In genomic region chr9:62838024-62838718, GRCh38 we compare ENCODE assay signal across 8 cellular contexts.
DNase-seq lines count a peak whose midpoint lies in the region; ATAC-seq, FAIRE-seq and TF ChIP-seq lines count a peak whose summit lies in the region.
"Not testable (repeated sequence)": the region's sequence is repeated elsewhere in the genome, so short reads cannot be mapped to it uniquely, and the experiment has no call there.

No MANE protein-coding gene starts in this region.

- H3K27ac Mint-ChIP-seq in dendritic cell treated with granulocyte-macrophage colony-stimulating factor and Interleukin-4, amounts not matched to agents 40 ng/mL and 50 ng/mL, for 4 days = peak overlapping the region; percentile 38

- H3K4me3 Mint-ChIP-seq in dendritic cell treated with granulocyte-macrophage colony-stimulating factor and Interleukin-4, amounts not matched to agents 40 ng/mL and 50 ng/mL, for 4 days = peak overlapping the region; percentile 78

- H3K4me3 ChIP-seq in kidney epithelial cell (ENCODE audit: low read depth, low read length) (peak overlapping the region; percentile 32), skeletal muscle satellite cell (ENCODE audit: low read length) (peak overlapping the region; percentile 77)

- peak overlapping the region; percentile 93 for H3K4me2 ChIP-seq in skeletal muscle satellite cell (ENCODE audit: low read length)

- H3K9me3 Mint-ChIP-seq in dendritic cell treated with granulocyte-macrophage colony-stimulating factor and Interleukin-4, amounts not matched to agents 40 ng/mL and 50 ng/mL, for 4 days = not testable (repeated sequence)

- H3K27me3 Mint-ChIP-seq in dendritic cell treated with granulocyte-macrophage colony-stimulating factor and Interleukin-4, amounts not matched to agents 40 ng/mL and 50 ng/mL, for 4 days = peaks cover 27% of the 10 kb centered on the region

- H3K9ac ChIP-seq in skeletal muscle satellite cell (ENCODE audit: low read depth, low read length) = not testable (repeated sequence)

- not testable (repeated sequence) for H3K4me1 Mint-ChIP-seq in dendritic cell treated with granulocyte-macrophage colony-stimulating factor and Interleukin-4, amounts not matched to agents 40 ng/mL and 50 ng/mL, for 4 days (ENCODE audit: low read depth)

- not testable (repeated sequence) for H3K36me3 Mint-ChIP-seq in dendritic cell treated with granulocyte-macrophage colony-stimulating factor and Interleukin-4, amounts not matched to agents 40 ng/mL and 50 ng/mL, for 4 days (ENCODE audit: low read depth)

- TF ChIP-seq CTCF in kidney epithelial cell (IDR thresholded peaks at IDR 0.05; ENCODE audit: insufficient read depth, low read length, poor library complexity, severe bottlenecking) = not testable (repeated sequence)

- peaks cover 20% of the 10 kb centered on the region for H3K27me3 ChIP-seq in kidney epithelial cell (ENCODE audit: control insufficient read depth, insufficient read depth, low read length)
- H3K27me3 ChIP-seq in skeletal muscle satellite cell (ENCODE audit: control insufficient read depth, insufficient read depth, low read length) = not testable (repeated sequence)

- intact Hi-C loops in dendritic cell treated with granulocyte-macrophage colony-stimulating factor and Interleukin-4, amounts not matched to agents 40 ng/mL and 50 ng/mL, for 4 days (cut with micrococcal nuclease) = not testable (repeated sequence)

- not testable (repeated sequence) for H3K9me3 ChIP-seq in skeletal muscle satellite cell (replicated peaks; ENCODE audit: low read length)

- DNase-seq in GM18507 (ENCODE audit: extremely low spot score, insufficient read length, low read depth) = peak; percentile 25
- DNase-seq in LHCN-M2 (ENCODE audit: low read depth) = peak; percentile 89
- peak; percentile 94 to 96 for DNase-seq in activated CD8-positive, alpha-beta memory T cell treated with anti-CD3 and anti-CD28 coated beads for 4 hours (ENCODE audit: low read depth in 2 of 2)
- DNase-seq in kidney epithelial cell (ENCODE audit: low read depth) = peak; percentile 66
- DNase-seq in ureter (ENCODE audit: low spot score) = peak; percentile 97

- H3K4me1 ChIP-seq in skeletal muscle satellite cell (ENCODE audit: control insufficient read depth, insufficient read depth, low read length) = not testable (repeated sequence)

- H3K36me3 ChIP-seq in kidney epithelial cell (ENCODE audit: control insufficient read depth, insufficient read depth, low read length); skeletal muscle satellite cell (ENCODE audit: insufficient read depth, low read length): not testable (repeated sequence)

- ATAC-seq in HG02571 (IDR thresholded peaks at IDR 0.05; ENCODE audit: unreplicated experiment) = peak; percentile 100

- not testable (repeated sequence) for FAIRE-seq in GM18507 (lab: Jason Lieb, UNC)

Comparison
In these comparisons a context has a peak if more than half of its experiments do, and no peak if none do; other contexts are left out.
1. Peak in every context shown above with its lines: DNase-seq, ATAC-seq and H3K4me3 ChIP-seq.
2. DNase-seq: peak in every context shown above with its lines; median percentile 97 in ureter; 95 in activated CD8-positive, alpha-beta memory T cell treated with anti-CD3 and anti-CD28 coated beads for 4 hours; 89 in LHCN-M2; 66 in kidney epithelial cell; 25 in GM18507.